In genomic region chr20:35772563-35773058, GRCh38 we compare ENCODE assay signal across 8 cellular contexts. TPM values are rescaled to one million over a fixed set of nuclear protein-coding genes. Genes with fewer than 3 reads are reported as not detected.
DNase-seq lines count a peak whose midpoint lies in the region; TF ChIP-seq lines count a peak whose summit lies in the region.

No MANE protein-coding gene starts in this region.

- H3K4me3 ChIP-seq in ACC112 (ENCODE audit: low read depth, low read length) (peak overlapping the region; percentile 83), choroid plexus epithelial cell (ENCODE audit: low read depth, low read length) (peak overlapping the region; percentile 84), muscle layer of duodenum (ENCODE audit: low read depth in 1 of 2, low read length in 2 of 2) (peak overlapping the region; percentile 71 to 81)
- H3K4me3 ChIP-seq in Jurkat, Clone E6-1 (ENCODE audit: low read length): peak overlapping the region; percentile 83

- H3K27me3 ChIP-seq in ACC112 (ENCODE audit: insufficient read depth, low read length) (no peaks in the 10 kb centered on the region), muscle layer of duodenum (ENCODE audit: low read depth, low read length) (no peaks in the 10 kb centered on the region)

- TF ChIP-seq CTCF in choroid plexus epithelial cell (conservative IDR thresholded peaks at IDR 0.05; ENCODE audit: low read depth, low read length): no peak

- no peak overlapping the region for H2AFZ ChIP-seq in ACC112 (ENCODE audit: low read length, unreplicated experiment)

- H3K27ac ChIP-seq in ACC112 (ENCODE audit: low read depth, low read length) (peak overlapping the region; percentile 90), muscle layer of duodenum (ENCODE audit: low read length) (peak overlapping the region; percentile 93)

- H3K9me3 ChIP-seq in muscle layer of duodenum (ENCODE audit: control insufficient read depth in 1 of 2, low read length in 2 of 2): no peaks in the 10 kb centered on the region

- peaks cover 50% of the 10 kb centered on the region for H3K79me2 ChIP-seq in ACC112 (ENCODE audit: control insufficient read depth, insufficient read depth, low read length, unreplicated experiment)

- H3K36me3 ChIP-seq in ACC112 (ENCODE audit: insufficient read depth, low read length): peaks cover 9% of the 10 kb centered on the region; the same call in 1 of the 2 replicates
- peaks cover 0 to 8% of the 10 kb centered on the region in 2 donors for H3K36me3 ChIP-seq in muscle layer of duodenum (ENCODE audit: control insufficient read depth in 1 of 2, insufficient read depth in 2 of 2, low read length in 2 of 2)

- H3K4me1 ChIP-seq in ACC112 (ENCODE audit: control insufficient read depth, insufficient read depth, low read length, unreplicated experiment) (peaks cover 49% of the 10 kb centered on the region), muscle layer of duodenum (ENCODE audit: control insufficient read depth in 1 of 2, insufficient read depth in 2 of 2, low read length in 2 of 2) (peaks cover 14 to 31% of the 10 kb centered on the region in 2 donors)

- no peak for DNase-seq in Jurkat, Clone E6-1 (ENCODE audit: low read depth, low spot score)
- DNase-seq in choroid plexus epithelial cell (ENCODE audit: low read depth) (no peak), NCI-H524 (lab: John Stamatoyannopoulos, UW) (no peak), Kasumi-1 (lab: John Stamatoyannopoulos, UW) (no peak), NCI-H69 (lab: John Stamatoyannopoulos, UW) (no peak)
- no peak for DNase-seq in central memory CD4-positive, alpha-beta T cell

RNA-seq across cellular contexts. Expression of gene PHF20, which starts 0.8 kb away (rescaled TPM):
- 29.3 TPM for polyA plus RNA-seq in Jurkat, Clone E6-1 (2012; ENCODE audit: insufficient read depth, insufficient read length)

RNA-seq across cellular contexts. Expression of gene RBM39, which starts 30.6 kb away (rescaled TPM):
- polyA plus RNA-seq in Jurkat, Clone E6-1 (2012; ENCODE audit: insufficient read depth, insufficient read length): 273 TPM
